Comparison of ENCODE assay signal across 1 cellular context in genomic region chr4:143517764-143518163, GRCh38.
TF ChIP-seq lines count a peak whose summit lies in the region.

No MANE protein-coding gene starts in this region.

TF ChIP-seq in GM12878, 131 proteins besides CTCF, POLR2A, EP300 and RAD21:
- TF ChIP-seq ATF7 (IDR thresholded peaks at IDR 0.05; ENCODE audit: low read depth), result 0 out of 2 replicates have a peak, but pooled peaks have one; percentile 18
- no peak for TF ChIP-seq MYC (IDR thresholded peaks at IDR 0.05; ENCODE audit: insufficient read depth, insufficient read length, insufficient replicate concordance, low read length, severe bottlenecking)
- TF ChIP-seq TARDBP (IDR thresholded peaks at IDR 0.05; ENCODE audit: borderline replicate concordance), result no peak
- no peak for TF ChIP-seq CEBPB (IDR thresholded peaks at IDR 0.05; ENCODE audit: borderline replicate concordance in 1 of 2, low read depth in 2 of 2, low read length in 2 of 2)
